8 cellular contexts compared by ENCODE assay signal in genomic region chr7:95840953-95841950, GRCh38.
DNase-seq lines count a peak whose midpoint lies in the region; ATAC-seq, FAIRE-seq and TF ChIP-seq lines count a peak whose summit lies in the region.

No MANE protein-coding gene starts in this region.

- H3K27me3 ChIP-seq in testis = no peaks in the 10 kb centered on the region

- no peak for FAIRE-seq in A549 (lab: Jason Lieb, UNC)

- CTCF ChIA-PET in A549 (lab: Yijun Ruan, JAX) = interaction anchor here (0.9 to 2.3 kb wide), 6 partner anchors 8 to 124 kb away, joined by 3 to 9 read pairs (median 3); no protein-coding TSS in a partner anchor
- CTCF ChIA-PET in OCI-LY7 (lab: Charles Lee; ENCODE audit: unreplicated experiment) = interaction anchor here (1.1 kb wide), 1 partner anchor 15 kb away, joined by 3 read pairs; no protein-coding TSS in a partner anchor

- H4K20me1 ChIP-seq in OCI-LY7 (ENCODE audit: insufficient read depth, low read length) = no peaks in the 10 kb centered on the region

- TF ChIP-seq POLR2A in A549 (IDR thresholded peaks at IDR 0.05; ENCODE audit: low read length) (no peak), testis (IDR thresholded peaks at IDR 0.05) (no peak)

- H3K9me3 ChIP-seq in A549 (0 out of 3 replicates have a peak, but pooled peaks cover 3% of the 10 kb centered on the region), OCI-LY7 (ENCODE audit: low read length) (no peaks in the 10 kb centered on the region), mesodermal cell (ENCODE audit: control insufficient read depth, low read length) (no peaks in the 10 kb centered on the region), testis (no peaks in the 10 kb centered on the region)

- H3K4me2 ChIP-seq in A549 = no peak overlapping the region
- no peak overlapping the region for H3K4me2 ChIP-seq in OCI-LY7 (ENCODE audit: low read length)

- H3K4me3 ChIP-seq in A549 (no peak overlapping the region), OCI-LY7 (ENCODE audit: low read depth, low read length, poor library complexity, severe bottlenecking) (no peak overlapping the region), mesodermal cell (ENCODE audit: extremely low read depth, insufficient read depth, low read length, poor library complexity, severe bottlenecking) (no peak overlapping the region), testis (no peak overlapping the region)

- H2AFZ ChIP-seq in OCI-LY7 (ENCODE audit: low read length) = no peak overlapping the region

- no peak for TF ChIP-seq RAD21 in A549 (conservative IDR thresholded peaks at IDR 0.05 in 1 of 2, IDR thresholded peaks at IDR 0.05 in 1 of 2)

- H3K27ac ChIP-seq in A549 (no peak overlapping the region), OCI-LY7 (ENCODE audit: low read depth, low read length, poor library complexity, severe bottlenecking) (no peak overlapping the region), mesodermal cell (ENCODE audit: low read depth, low read length, severe bottlenecking) (peak overlapping the region; percentile 92), testis (no peak overlapping the region)

- intact Hi-C loops in OCI-LY7 (cut with micrococcal nuclease; ENCODE audit: unreplicated experiment) (no loop called here), testis (cut with DNase I; ENCODE audit: low total_unique reads) (no loop called here)

- DNase-seq in A549 (ENCODE audit: low read depth in 1 of 2, low spot score in 1 of 2) (peak; percentile 18 to 35), OCI-LY7 (ENCODE audit: low spot score) (peak; percentile 35), testis (no peak)
- DNase-seq in activated CD4-positive, alpha-beta T cell treated with anti-CD3 and anti-CD28 coated beads, Interleukin-2, amount 50 U/mL, for 4 hours = no peak
- DNase-seq in stimulated activated CD4-positive, alpha-beta T cell treated with anti-CD3 and anti-CD28 coated beads, Interleukin-4, amount 100 ng/mL, for 24 hours = no peak

- ATAC-seq in A549 = peak; percentile 71 to 87; a peak in 4 of 6 replicates
- ATAC-seq in GM18520 (IDR thresholded peaks at IDR 0.05; ENCODE audit: unreplicated experiment) = peak; percentile 86
- ATAC-seq in HG02938 (IDR thresholded peaks at IDR 0.05; ENCODE audit: unreplicated experiment) = peak; percentile 93

- no peaks in the 10 kb centered on the region for H3K9me2 ChIP-seq in OCI-LY7 (ENCODE audit: insufficient read depth, low read length)

- H3K4me1 ChIP-seq in A549 (no peaks in the 10 kb centered on the region), OCI-LY7 (ENCODE audit: insufficient read depth, low read length, poor library complexity, severe bottlenecking) (no peaks in the 10 kb centered on the region), mesodermal cell (ENCODE audit: control insufficient read depth, insufficient read depth, low read length, poor library complexity, severe bottlenecking) (peaks cover 9% of the 10 kb centered on the region), testis (no peaks in the 10 kb centered on the region)

- no peaks in the 10 kb centered on the region for H3K36me3 ChIP-seq in OCI-LY7 (ENCODE audit: insufficient read depth, low read length)
- no peaks in the 10 kb centered on the region for H3K36me3 ChIP-seq in mesodermal cell (ENCODE audit: control insufficient read depth, insufficient read depth, low read length)
- H3K36me3 ChIP-seq in testis (ENCODE audit: low read depth, missing control alignments) = no peaks in the 10 kb centered on the region

- POLR2A ChIA-PET in A549 (lab: Yijun Ruan, JAX) (no interaction called here), OCI-LY7 (lab: Charles Lee) (no interaction called here)

- WGBS in A549 (ENCODE audit: missing lambda C conversion rate) = 20% methylated on average over 4 of the region's 4 CpGs
- 34 to 66% methylated on average over 2 to 4 of the region's 4 CpGs for WGBS in mesodermal cell (ENCODE audit: insufficient coverage in 2 of 2), 2 experiments
- 82 to 84% methylated on average over 3 to 4 of the region's 4 CpGs for WGBS in testis, 2 donors

- TF ChIP-seq EP300 in A549 (IDR thresholded peaks at IDR 0.05) = no peak

- H3K79me2 ChIP-seq in OCI-LY7 (ENCODE audit: insufficient read depth, low read depth, low read length) = no peaks in the 10 kb centered on the region

- BruUV-seq in OCI-LY7 (replicated peaks; lab: Mats Ljungman, UMichigan) = no TSS peak

- TF ChIP-seq CTCF in A549 (IDR thresholded peaks at IDR 0.05) (peak; percentile 24; the same call in 2 of the 3 replicates), OCI-LY7 (conservative IDR thresholded peaks at IDR 0.05; ENCODE audit: low read length) (peak; percentile 72), testis (IDR thresholded peaks at IDR 0.05) (no peak)

TF ChIP-seq in A549, 52 proteins besides CTCF, POLR2A, EP300 and RAD21:
- no peak for TF ChIP-seq GATA3 (IDR thresholded peaks at IDR 0.05; ENCODE audit: borderline replicate concordance)
- TF ChIP-seq, protein P1, sequence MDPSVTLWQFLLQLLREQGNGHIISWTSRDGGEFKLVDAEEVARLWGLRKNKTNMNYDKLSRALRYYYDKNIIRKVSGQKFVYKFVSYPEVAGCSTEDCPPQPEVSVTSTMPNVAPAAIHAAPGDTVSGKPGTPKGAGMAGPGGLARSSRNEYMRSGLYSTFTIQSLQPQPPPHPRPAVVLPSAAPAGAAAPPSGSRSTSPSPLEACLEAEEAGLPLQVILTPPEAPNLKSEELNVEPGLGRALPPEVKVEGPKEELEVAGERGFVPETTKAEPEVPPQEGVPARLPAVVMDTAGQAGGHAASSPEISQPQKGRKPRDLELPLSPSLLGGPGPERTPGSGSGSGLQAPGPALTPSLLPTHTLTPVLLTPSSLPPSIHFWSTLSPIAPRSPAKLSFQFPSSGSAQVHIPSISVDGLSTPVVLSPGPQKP (IDR thresholded peaks at IDR 0.05; ENCODE audit: low read depth, low read length) = no peak
- no peak for TF ChIP-seq KDM5A (IDR thresholded peaks at IDR 0.05)
- no peak for TF ChIP-seq HDAC2 (IDR thresholded peaks at IDR 0.05)
- no peak for TF ChIP-seq NFE2L2 (conservative IDR thresholded peaks at IDR 0.05; ENCODE audit: low read length)
- TF ChIP-seq ZFP36 (IDR thresholded peaks at IDR 0.05; ENCODE audit: borderline replicate concordance, partially characterized antibody) = no peak
- no peak for TF ChIP-seq CBX8 (IDR thresholded peaks at IDR 0.05)
- no peak for TF ChIP-seq POLR2AphosphoS2 (conservative IDR thresholded peaks at IDR 0.05; ENCODE audit: low read length)
- no peak for TF ChIP-seq RFX5 (IDR thresholded peaks at IDR 0.05)
- TF ChIP-seq NPAS2 (CRISPR knock-in tag; IDR thresholded peaks at IDR 0.05; ENCODE audit: borderline replicate concordance) = no peak
- TF ChIP-seq, protein P2, sequence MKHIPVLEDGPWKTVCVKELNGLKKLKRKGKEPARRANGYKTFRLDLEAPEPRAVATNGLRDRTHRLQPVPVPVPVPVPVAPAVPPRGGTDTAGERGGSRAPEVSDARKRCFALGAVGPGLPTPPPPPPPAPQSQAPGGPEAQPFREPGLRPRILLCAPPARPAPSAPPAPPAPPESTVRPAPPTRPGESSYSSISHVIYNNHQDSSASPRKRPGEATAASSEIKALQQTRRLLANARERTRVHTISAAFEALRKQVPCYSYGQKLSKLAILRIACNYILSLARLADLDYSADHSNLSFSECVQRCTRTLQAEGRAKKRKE (CRISPR knock-in tag; IDR thresholded peaks at IDR 0.05; ENCODE audit: low read depth) = no peak
- TF ChIP-seq ZNF302 (CRISPR knock-in tag; IDR thresholded peaks at IDR 0.05) = no peak
- TF ChIP-seq FOXS1 (CRISPR knock-in tag; IDR thresholded peaks at IDR 0.05) = no peak
- TF ChIP-seq TFCP2L1 (CRISPR knock-in tag; IDR thresholded peaks at IDR 0.05) = no peak
- TF ChIP-seq KDM1A (IDR thresholded peaks at IDR 0.05; ENCODE audit: low read depth) = no peak
- no peak for TF ChIP-seq HES2 (IDR thresholded peaks at IDR 0.05)
- TF ChIP-seq ZC3H11A (IDR thresholded peaks at IDR 0.05) = no peak
- no peak for TF ChIP-seq HEYL (CRISPR knock-in tag; IDR thresholded peaks at IDR 0.05)

Comparison
In these comparisons a context has a peak if more than half of its experiments do, and no peak if none do; other contexts are left out.
1. DNase-seq: peak in A549 (2 of 2) and OCI-LY7 (single experiment); none in activated CD4-positive, alpha-beta T cell treated with anti-CD3 and anti-CD28 coated beads, Interleukin-2, amount 50 U/mL, for 4 hours (0 of 2), stimulated activated CD4-positive, alpha-beta T cell treated with anti-CD3 and anti-CD28 coated beads, Interleukin-4, amount 100 ng/mL, for 24 hours (single experiment) and testis (single experiment).
2. CTCF ChIP-seq: peak in A549 (single experiment) and OCI-LY7 (single experiment); none in testis (0 of 3).
3. Peak in every context shown above with its lines, with median percentiles within 50 percentile points of each other: ATAC-seq.